Comparison of ENCODE assay signal across 16 cellular contexts in the genomic region with DNA sequence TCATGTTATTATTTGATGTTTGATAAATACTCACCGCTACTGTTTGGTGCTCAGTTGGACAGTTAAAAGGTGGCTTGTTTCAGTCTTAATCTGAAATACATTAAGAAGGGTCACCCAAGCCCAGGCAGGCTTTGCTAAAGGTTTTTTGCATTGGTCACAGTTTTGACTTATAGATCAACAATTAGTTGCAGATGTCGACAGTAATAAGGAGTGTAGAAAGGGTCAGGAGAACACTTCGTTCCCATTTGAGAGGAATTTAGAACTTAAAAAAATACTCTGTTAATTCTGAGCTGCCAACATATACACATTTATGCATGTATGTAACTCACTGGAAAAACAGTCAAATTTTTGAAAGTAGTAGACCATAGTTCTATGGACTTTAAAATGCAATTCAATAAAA.
DNase-seq lines count a peak whose midpoint lies in the region; ATAC-seq and TF ChIP-seq lines count a peak whose summit lies in the region.
"Had no signal": no experiment of that assay in that cellular context is flagged by ENCODE, and none has a peak within 500 bp of the region (broad histone marks: within the 10 kb centered on the region; RNA-seq: fewer than 3 reads in every experiment).

No MANE protein-coding gene starts in this region.

- H3K4me3 ChIP-seq in adipocyte (ENCODE audit: low read length): no peak overlapping the region
- H3K4me3 ChIP-seq in fibroblast of mammary gland (ENCODE audit: control insufficient read depth, low read depth, low read length): no peak overlapping the region
- H3K4me3 ChIP-seq in skeletal muscle satellite cell (ENCODE audit: low read length): no peak overlapping the region
- H3K4me3 ChIP-seq: PC-9, SK-N-MC had no signal

- TF ChIP-seq CTCF in fibroblast of mammary gland (conservative IDR thresholded peaks at IDR 0.05; ENCODE audit: control insufficient read depth, insufficient read depth, low read depth, low read length) (no peak), foreskin keratinocyte (conservative IDR thresholded peaks at IDR 0.05) (no peak)

- DNase-seq in EL: peak; percentile 43
- DNase-seq in adipocyte (ENCODE audit: low read depth): peak; percentile 73
- peak; percentile 94 for DNase-seq in fibroblast of mammary gland (ENCODE audit: low read depth)
- no peak for DNase-seq in COLO668 (lab: John Stamatoyannopoulos, UW; ENCODE audit: unreplicated experiment)
- no peak for DNase-seq in foreskin keratinocyte
- DNase-seq in NCI-H1694 (lab: John Stamatoyannopoulos, UW): no peak
- DNase-seq: C1 segment of cervical spinal cord, MM.1S, NCI-H1105, NCI-H187, NCI-H446 treated with DMSO at 0.1 percent for 48 hours, NCI-H748 treated with DMSO at 0.1 percent for 48 hours, PC-9 had no signal

- H3K4me1 ChIP-seq in adipocyte (ENCODE audit: control insufficient read depth, insufficient read depth, low read length) (peaks cover 24% of the 10 kb centered on the region), skeletal muscle satellite cell (ENCODE audit: control insufficient read depth, insufficient read depth, low read length) (peaks cover 88% of the 10 kb centered on the region), foreskin keratinocyte (peaks cover 43% of the 10 kb centered on the region)

- no peak for ATAC-seq in foreskin keratinocyte

- H3K4me2 ChIP-seq in skeletal muscle satellite cell (ENCODE audit: low read length): peak overlapping the region; percentile 22
- H3K4me2 ChIP-seq: KMS-11, PC-9 had no signal

- H3K27ac ChIP-seq in foreskin keratinocyte: no peak overlapping the region
- H3K27ac ChIP-seq: KMS-11, PC-9, SK-N-MC had no signal

- no peak overlapping the region for H3K9ac ChIP-seq in adipocyte (ENCODE audit: low read length)
- H3K9ac ChIP-seq in skeletal muscle satellite cell (ENCODE audit: low read depth, low read length): peak overlapping the region; percentile 78
- H3K9ac ChIP-seq: KMS-11 had no signal

- no peaks in the 10 kb centered on the region for H3K9me3 ChIP-seq in adipocyte (ENCODE audit: control insufficient read depth, low read length)
- no peaks in the 10 kb centered on the region for H3K9me3 ChIP-seq in skeletal muscle satellite cell (replicated peaks; ENCODE audit: low read length)

- H3K36me3 ChIP-seq in adipocyte (ENCODE audit: control insufficient read depth, insufficient read depth, low read length, severe bottlenecking) (no peaks in the 10 kb centered on the region), skeletal muscle satellite cell (ENCODE audit: insufficient read depth, low read length) (no peaks in the 10 kb centered on the region)

- H3K27me3 ChIP-seq in adipocyte (replicated peaks; ENCODE audit: control insufficient read depth, insufficient read depth, low read length): no peaks in the 10 kb centered on the region
- no peaks in the 10 kb centered on the region for H3K27me3 ChIP-seq in skeletal muscle satellite cell (ENCODE audit: control insufficient read depth, insufficient read depth, low read length)
- no peaks in the 10 kb centered on the region for H3K27me3 ChIP-seq in foreskin keratinocyte

Comparison
In these comparisons a context has a peak if more than half of its experiments do, and no peak if none do; other contexts are left out.
1. DNase-seq: peak in EL (single experiment), adipocyte (single experiment) and fibroblast of mammary gland (single experiment); none in COLO668 (single experiment), foreskin keratinocyte (0 of 2) and NCI-H1694 (single experiment).